Comparison of ENCODE assay signal across 8 cellular contexts in genomic region chr10:114937962-114938817, GRCh38. TPM values are rescaled to one million over a fixed set of nuclear protein-coding genes. Genes with fewer than 3 reads are reported as not detected.
DNase-seq lines count a peak whose midpoint lies in the region; ATAC-seq lines count a peak whose summit lies in the region.

TRUB1 (plus strand) TSS chr10:114938195; CDS start chr10:114938254, 59 bp downstream.

- no peaks in the 10 kb centered on the region for H3K4me1 ChIP-seq in NT2/D1 (ENCODE audit: insufficient read depth, insufficient read length)

- peak within 1 kb of the TSS; percentile 99 for H3K9ac ChIP-seq in NT2/D1 (ENCODE audit: insufficient read length, low read depth)

- CTCF ChIA-PET in activated CD8-positive, alpha-beta memory T cell treated with anti-CD3 and anti-CD28 coated beads, Interleukin-2, amount 10 ng/mL, durations not matched to agents 7 days and 5 days (lab: Charles Lee): interaction anchor here (1.0 to 1.4 kb wide), 3 partner anchors 24 to 62 kb away, joined by 3 to 5 read pairs (median 4); no protein-coding TSS in a partner anchor

- no peaks in the 10 kb centered on the region for H3K9me3 ChIP-seq in NT2/D1 (ENCODE audit: insufficient read depth, low read length)

- H3K36me3 ChIP-seq in NT2/D1 (ENCODE audit: insufficient read depth, insufficient read length, low read length): peaks cover 21% of the 10 kb centered on the region

- peaks cover 33% of the 10 kb centered on the region for H3K4me1 Mint-ChIP-seq in activated CD8-positive, alpha-beta memory T cell treated with anti-CD3 and anti-CD28 coated beads, Interleukin-2, amount 10 ng/mL, durations not matched to agents 7 days and 5 days

- H3K4me3 Mint-ChIP-seq in activated CD8-positive, alpha-beta memory T cell treated with anti-CD3 and anti-CD28 coated beads, Interleukin-2, amount 10 ng/mL, durations not matched to agents 7 days and 5 days: peak within 1 kb of the TSS; percentile 96

- H3K9me3 Mint-ChIP-seq in activated CD8-positive, alpha-beta memory T cell treated with anti-CD3 and anti-CD28 coated beads, Interleukin-2, amount 10 ng/mL, durations not matched to agents 7 days and 5 days (ENCODE audit: low read depth): no peaks in the 10 kb centered on the region

- H3K27me3 Mint-ChIP-seq in activated CD8-positive, alpha-beta memory T cell treated with anti-CD3 and anti-CD28 coated beads, Interleukin-2, amount 10 ng/mL, durations not matched to agents 7 days and 5 days: no peaks in the 10 kb centered on the region

- ATAC-seq in GM21381 (IDR thresholded peaks at IDR 0.05; ENCODE audit: unreplicated experiment): peak; percentile 100
- ATAC-seq in activated CD8-positive, alpha-beta memory T cell treated with anti-CD3 and anti-CD28 coated beads, Interleukin-2, amount 10 ng/mL, durations not matched to agents 7 days and 5 days: peak; percentile 100

- in situ Hi-C loops in endometrial microvascular endothelial cells (cut with HindIII; ENCODE audit: inconsistent ontology term, low pct_unique_long_range_greater_than_20kb, low sequenced_read_pairs): no loop called here

- DNase-seq in COR-L47 (lab: John Stamatoyannopoulos, UW) (peak; percentile 59), HUDEP-2 (lab: John Stamatoyannopoulos, UW; ENCODE audit: unreplicated experiment in 76 of 76) (peak in 74 of 76 experiments; percentile 44 to 91 (median 78)), NT2/D1 (ENCODE audit: low read depth, low spot score) (peak; percentile 88), mesenteric fat pad (ENCODE audit: low spot score) (peak; percentile 93)
- DNase-seq in activated CD8-positive, alpha-beta memory T cell treated with anti-CD3 and anti-CD28 coated beads, Interleukin-2, amount 10 ng/mL, durations not matched to agents 7 days and 5 days: peak; percentile 97
- peak; percentile 60 for DNase-seq in stimulated activated CD8-positive, alpha-beta memory T cell treated with anti-CD3 and anti-CD28 coated beads, Interleukin-15, amount 100 ng/mL, for 24 hours (ENCODE audit: low read depth)

- H3K4me3 ChIP-seq in NT2/D1 (ENCODE audit: insufficient read length, low read depth): peak within 1 kb of the TSS; percentile 99

- peaks cover 14% of the 10 kb centered on the region for H3K36me3 Mint-ChIP-seq in activated CD8-positive, alpha-beta memory T cell treated with anti-CD3 and anti-CD28 coated beads, Interleukin-2, amount 10 ng/mL, durations not matched to agents 7 days and 5 days

- peak within 1 kb of the TSS; percentile 94 for H3K27ac Mint-ChIP-seq in activated CD8-positive, alpha-beta memory T cell treated with anti-CD3 and anti-CD28 coated beads, Interleukin-2, amount 10 ng/mL, durations not matched to agents 7 days and 5 days

- no peaks in the 10 kb centered on the region for H3K27me3 ChIP-seq in NT2/D1 (ENCODE audit: insufficient read depth, insufficient read length)

RNA-seq across cellular contexts. Expression of gene TRUB1, which starts in this region (rescaled TPM):
- total RNA-seq in activated CD8-positive, alpha-beta memory T cell treated with anti-CD3 and anti-CD28 coated beads, Interleukin-2, amount 10 ng/mL, durations not matched to agents 7 days and 5 days: 10 to 100 TPM; 16.3 to 22.6 TPM
- 31.1 TPM for total RNA-seq in endometrial microvascular endothelial cells (ENCODE audit: inconsistent ontology term)
- total RNA-seq in mesenteric fat pad: 5.2 TPM

Comparison
In these comparisons a context has a peak if more than half of its experiments do, and no peak if none do; other contexts are left out.
1. Peak in every context shown above with its lines: DNase-seq, ATAC-seq and H3K4me3 ChIP-seq.